ENCODE assay signal across 1 cellular context in genomic region chr2:151381266-151381665, GRCh38.
TF ChIP-seq lines count a peak whose summit lies in the region.

No MANE protein-coding gene starts in this region.

TF ChIP-seq in HepG2, 621 proteins besides CTCF, POLR2A, EP300 and RAD21:
- peak; percentile 51; the same call in 1 of the 2 replicates for TF ChIP-seq CEBPB (IDR thresholded peaks at IDR 0.05; ENCODE audit: borderline replicate concordance, low read depth, low read length)
- TF ChIP-seq NFIB (CRISPR knock-in tag; IDR thresholded peaks at IDR 0.05; ENCODE audit: borderline replicate concordance), result no peak
